8 cellular contexts compared by ENCODE assay signal in the genomic region with DNA sequence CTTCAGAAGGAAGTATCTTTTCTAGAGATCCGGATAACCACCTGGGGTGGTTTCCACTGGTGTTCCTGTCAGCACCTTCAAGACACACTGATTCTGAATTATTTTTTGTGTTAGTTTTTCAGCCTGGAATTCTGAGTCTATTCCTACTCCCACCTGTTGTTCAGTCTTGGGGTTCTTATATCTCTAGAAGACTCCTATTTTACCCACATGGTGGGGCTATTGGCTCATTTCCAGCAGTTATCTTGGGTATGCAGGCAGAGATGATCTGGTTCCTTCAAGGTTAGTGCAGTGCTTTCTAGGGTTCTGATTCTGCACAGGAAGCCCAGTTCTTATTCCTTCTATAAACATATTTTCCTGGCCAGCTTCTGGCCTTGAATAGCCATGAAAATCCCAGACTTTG.
A peak's percentile ranks its signal among the peaks of the same experiment; 100 is the strongest.
DNase-seq lines count a peak whose midpoint lies in the region; ATAC-seq, FAIRE-seq and TF ChIP-seq lines count a peak whose summit lies in the region.

No MANE protein-coding gene starts in this region.

- H3K36me3 Mint-ChIP-seq in CD14-positive monocyte = no peaks in the 10 kb centered on the region
- peaks cover 2% of the 10 kb centered on the region for H3K36me3 Mint-ChIP-seq in activated CD4-positive, alpha-beta memory T cell treated with anti-CD3 and anti-CD28 coated beads, Interleukin-2, amount 10 ng/mL, durations not matched to agents 7 days and 5 days (ENCODE audit: low read depth)

- no peak for TF ChIP-seq POLR2A in GM18505 (IDR thresholded peaks at IDR 0.05; ENCODE audit: borderline replicate concordance, extremely low read depth, insufficient read depth, insufficient read length)

- POLR2A ChIA-PET in activated CD4-positive, alpha-beta memory T cell treated with anti-CD3 and anti-CD28 coated beads, Interleukin-2, amount 10 ng/mL, durations not matched to agents 7 days and 5 days (lab: Charles Lee) = no interaction called here

- no peak for DNase-seq in CD14-positive monocyte (ENCODE audit: low spot score)
- DNase-seq in GM18507 (ENCODE audit: extremely low spot score, insufficient read length, low read depth) = no peak
- peak; percentile 56 for DNase-seq in NCI-H2227 (lab: John Stamatoyannopoulos, UW; ENCODE audit: unreplicated experiment)
- DNase-seq in activated CD4-positive, alpha-beta memory T cell treated with anti-CD3 and anti-CD28 coated beads, Interleukin-2, amount 10 ng/mL, durations not matched to agents 7 days and 5 days = peak; percentile 30
- peak; percentile 56 for DNase-seq in islet precursor cell
- no peak for DNase-seq in left cardiac atrium

- ATAC-seq in GM18505 (IDR thresholded peaks at IDR 0.05; ENCODE audit: unreplicated experiment) = no peak
- no peak for ATAC-seq in left cardiac atrium
- no peak for ATAC-seq in GM19395 (IDR thresholded peaks at IDR 0.05; ENCODE audit: unreplicated experiment)

- peaks cover 0 to 3% (median 2%) of the 10 kb centered on the region in 3 donors for H3K27me3 Mint-ChIP-seq in CD14-positive monocyte (ENCODE audit: low read depth in 3 of 3)
- H3K27me3 Mint-ChIP-seq in activated CD4-positive, alpha-beta memory T cell treated with anti-CD3 and anti-CD28 coated beads, Interleukin-2, amount 10 ng/mL, durations not matched to agents 7 days and 5 days = peaks cover 4% of the 10 kb centered on the region

- no peak overlapping the region for H3K4me3 Mint-ChIP-seq in CD14-positive monocyte
- H3K4me3 Mint-ChIP-seq in activated CD4-positive, alpha-beta memory T cell treated with anti-CD3 and anti-CD28 coated beads, Interleukin-2, amount 10 ng/mL, durations not matched to agents 7 days and 5 days = no peak overlapping the region

- intact Hi-C loops in CD14-positive monocyte (cut with micrococcal nuclease) = loop anchor here (5.0 to 10.0 kb wide), 3 partner anchors 231 to 551 kb away; no protein-coding TSS in a partner anchor
- intact Hi-C loops in left cardiac atrium (cut with DNase I) = no loop called here

- TF ChIP-seq CTCF in CD14-positive monocyte (IDR thresholded peaks at IDR 0.05) = peak; percentile 49

- CTCF ChIA-PET in activated CD4-positive, alpha-beta memory T cell treated with anti-CD3 and anti-CD28 coated beads, Interleukin-2, amount 10 ng/mL, durations not matched to agents 7 days and 5 days (lab: Charles Lee) = interaction anchor here (0.7 to 4.7 kb wide), 4 partner anchors 87 to 551 kb away, joined by 3 to 24 read pairs (median 13); no protein-coding TSS in a partner anchor

- H3K4me1 Mint-ChIP-seq in CD14-positive monocyte = no peaks in the 10 kb centered on the region
- peaks cover 23% of the 10 kb centered on the region for H3K4me1 Mint-ChIP-seq in activated CD4-positive, alpha-beta memory T cell treated with anti-CD3 and anti-CD28 coated beads, Interleukin-2, amount 10 ng/mL, durations not matched to agents 7 days and 5 days

- FAIRE-seq in GM18507 (lab: Jason Lieb, UNC) = peak; percentile 65

- no peak overlapping the region for H3K27ac Mint-ChIP-seq in CD14-positive monocyte
- H3K27ac Mint-ChIP-seq in activated CD4-positive, alpha-beta memory T cell treated with anti-CD3 and anti-CD28 coated beads, Interleukin-2, amount 10 ng/mL, durations not matched to agents 7 days and 5 days = no peak overlapping the region

- H3K9me3 Mint-ChIP-seq in CD14-positive monocyte = peaks cover 0 to 7% (median 2%) of the 10 kb centered on the region in 7 donors
- H3K9me3 Mint-ChIP-seq in activated CD4-positive, alpha-beta memory T cell treated with anti-CD3 and anti-CD28 coated beads, Interleukin-2, amount 10 ng/mL, durations not matched to agents 7 days and 5 days = no peaks in the 10 kb centered on the region

Comparison
In these comparisons a context has a peak if more than half of its experiments do, and no peak if none do; other contexts are left out.
1. DNase-seq: peak in NCI-H2227 (single experiment), activated CD4-positive, alpha-beta memory T cell treated with anti-CD3 and anti-CD28 coated beads, Interleukin-2, amount 10 ng/mL, durations not matched to agents 7 days and 5 days (single experiment) and islet precursor cell (single experiment); none in CD14-positive monocyte (single experiment), GM18507 (single experiment) and left cardiac atrium (single experiment).
2. intact Hi-C loops: an anchor here in CD14-positive monocyte (5.0 to 10.0 kb wide); none called in left cardiac atrium.